In the genomic region with DNA sequence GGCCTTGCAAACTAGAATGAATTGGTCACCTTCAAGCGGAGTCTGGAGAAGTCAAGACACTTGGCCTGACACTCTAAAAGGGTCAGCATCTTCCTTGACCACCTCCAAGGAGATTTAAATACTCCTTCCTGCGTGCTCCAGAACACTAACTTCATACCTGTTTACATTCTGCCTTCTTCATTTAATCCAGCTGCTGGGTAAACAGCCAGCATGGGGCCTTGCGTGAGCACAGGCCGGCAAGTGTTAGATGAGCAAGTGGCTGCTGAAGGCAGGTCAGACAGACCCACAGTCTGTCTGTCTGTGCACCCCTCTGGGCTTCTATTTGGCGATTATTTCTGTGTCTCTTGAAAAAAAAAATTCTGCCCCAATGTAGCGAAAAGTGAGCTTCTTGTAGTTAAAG, we compare ENCODE assay signal across 1 cellular context.
TF ChIP-seq lines count a peak whose summit lies in the region.

No MANE protein-coding gene starts in this region.

TF ChIP-seq in GM23338, 12 proteins besides CTCF, POLR2A, EP300 and RAD21 (continued from another document):
- TF ChIP-seq REST (IDR thresholded peaks at IDR 0.05; ENCODE audit: unreplicated experiment) (no peak), JUNB (IDR thresholded peaks at IDR 0.05; ENCODE audit: unreplicated experiment) (no peak), EZH2 (IDR thresholded peaks at IDR 0.05; ENCODE audit: low read depth, unreplicated experiment) (no peak), ETS1 (IDR thresholded peaks at IDR 0.05) (no peak), POLR2AphosphoS5 (IDR thresholded peaks at IDR 0.05; ENCODE audit: low read depth) (no peak)
